22 cellular contexts compared by ENCODE assay signal in genomic region chr6:145074805-145075204, GRCh38.
A peak's percentile ranks its signal among the peaks of the same experiment; 100 is the strongest.
DNase-seq lines count a peak whose midpoint lies in the region; ATAC-seq and TF ChIP-seq lines count a peak whose summit lies in the region.
"Had no signal": no experiment of that assay in that cellular context is flagged by ENCODE, and none has a peak within 500 bp of the region (broad histone marks: within the 10 kb centered on the region; RNA-seq: fewer than 3 reads in every experiment).

No MANE protein-coding gene starts in this region.

- no peaks in the 10 kb centered on the region for H3K4me1 ChIP-seq in HEK293 (ENCODE audit: control insufficient read depth, insufficient read depth, low read length)
- no peaks in the 10 kb centered on the region for H3K4me1 ChIP-seq in HAP-1
- H3K4me1 ChIP-seq: BLaER1 had no signal

- no peak for ATAC-seq in HG02970 (IDR thresholded peaks at IDR 0.05; ENCODE audit: low FRiP score, unreplicated experiment)
- ATAC-seq: GM12878 had no signal

- no peaks in the 10 kb centered on the region for H3K27me3 ChIP-seq in HAP-1 (ENCODE audit: low read depth)
- H3K27me3 ChIP-seq: BE2C, BLaER1 had no signal

- POLR2A ChIA-PET in HEK293 (lab: Yijun Ruan, JAX) (no interaction called here), HEK293T (lab: Yijun Ruan, JAX) (no interaction called here)

- no peak for DNase-seq in HEK293T (ENCODE audit: extremely low spot score)
- DNase-seq in left kidney (ENCODE audit: low read depth, low spot score), result peak; percentile 2
- DNase-seq in dedifferentiated amniotic fluid mesenchymal stem cell (ENCODE audit: extremely low spot score), result no peak
- no peak for DNase-seq in HAP-1 (ENCODE audit: low spot score in 2 of 2)
- DNase-seq: 8988T; ACHN; BE2C; C1 segment of cervical spinal cord; CD4-positive, alpha-beta memory T cell; CD4-positive, CD25-positive, alpha-beta regulatory T cell; CD8-positive, alpha-beta memory T cell; COR-L47; DMS 273 treated with DMSO at 0.1 percent for 48 hours; DMS153; DMS79; DND-41; EL; GDM1 had no signal

- H3K27ac ChIP-seq in HEK293 (ENCODE audit: extremely low read depth, low read depth, low read length), result no peak overlapping the region
- H3K27ac ChIP-seq: BLaER1 had no signal

- CTCF ChIA-PET in HEK293 (lab: Yijun Ruan, JAX), result interaction anchor here (1.3 kb wide), 1 partner anchor 19 kb away, joined by 5 read pairs; no protein-coding TSS in a partner anchor
- CTCF ChIA-PET in HEK293T (lab: Yijun Ruan, JAX), result no interaction called here

- TF ChIP-seq CTCF in HEK293 (tag by site-specific recombination; IDR thresholded peaks at IDR 0.05), result no peak

- H3K4me3 ChIP-seq in HEK293 (ENCODE audit: low read depth, low read length) (no peak overlapping the region), HAP-1 (no peak overlapping the region)
- H3K4me3 ChIP-seq: BLaER1, GM12878 had no signal

- H3K9me3 ChIP-seq in HEK293 (ENCODE audit: control insufficient read depth, insufficient read depth, low read depth, low read length) (no peaks in the 10 kb centered on the region), HAP-1 (no peaks in the 10 kb centered on the region)
- H3K9me3 ChIP-seq: BE2C, BLaER1 had no signal

- no peaks in the 10 kb centered on the region for H3K36me3 ChIP-seq in HEK293 (ENCODE audit: control insufficient read depth in 2 of 2, insufficient read depth in 1 of 2, low read length in 2 of 2)
- H3K36me3 ChIP-seq in HAP-1 (replicated peaks), result no peaks in the 10 kb centered on the region
- H3K36me3 ChIP-seq: BE2C, BLaER1 had no signal

- in situ Hi-C loops in HAP-1 (cut with MboI; ENCODE audit: low sequenced_read_pairs), result no loop called here

TF ChIP-seq in HEK293, 187 proteins besides CTCF, POLR2A, EP300 and RAD21:
- no peak for TF ChIP-seq ZNF843 (tag by site-specific recombination; IDR thresholded peaks at IDR 0.05)
- peak; percentile 73 for TF ChIP-seq ZNF366 (tag by site-specific recombination; conservative IDR thresholded peaks at IDR 0.05)
- TF ChIP-seq ZNF266 (tag by site-specific recombination; IDR thresholded peaks at IDR 0.05; ENCODE audit: low read depth), result 0 out of 2 replicates have a peak, but pooled peaks have one; percentile 10

TF ChIP-seq in HEK293T, 16 proteins besides CTCF, POLR2A, EP300 and RAD21:
- TF ChIP-seq LEF1 (IDR thresholded peaks at IDR 0.05; ENCODE audit: borderline replicate concordance) (no peak), SP1 (IDR thresholded peaks at IDR 0.05) (no peak), SUZ12 (IDR thresholded peaks at IDR 0.05) (0 out of 2 replicates have a peak, but pooled peaks have one; percentile 21)
